9 cellular contexts compared by ENCODE assay signal in genomic region chr13:30429721-30430694, GRCh38. TPM values are rescaled to one million over a fixed set of nuclear protein-coding genes. Genes with fewer than 3 reads are reported as not detected.
A peak's percentile ranks its signal among the peaks of the same experiment; 100 is the strongest.
DNase-seq lines count a peak whose midpoint lies in the region; ATAC-seq lines count a peak whose summit lies in the region.
"Had no signal": no experiment of that assay in that cellular context is flagged by ENCODE, and none has a peak within 500 bp of the region (broad histone marks: within the 10 kb centered on the region; RNA-seq: fewer than 3 reads in every experiment).

No MANE protein-coding gene starts in this region.

- H3K9me3 Mint-ChIP-seq in activated T-cell treated with anti-CD3 and anti-CD28 coated beads, Interleukin-2, amount 50 U/mL, for 4 hours = no peaks in the 10 kb centered on the region

- no peak overlapping the region for H3K9ac ChIP-seq in BLaER1 treated with 17β-estradiol and CSF1 and Interleukin-3, amounts not matched to agents 10 nM and 100 nM

- no peaks in the 10 kb centered on the region for H4K20me1 ChIP-seq in BLaER1 treated with 17β-estradiol and CSF1 and Interleukin-3, amounts not matched to agents 10 nM and 100 nM

- DNase-seq in activated T-cell treated with anti-CD3 and anti-CD28 coated beads, Interleukin-2, amount 50 U/mL, for 4 hours = peak; percentile 17
- DNase-seq in kidney tubule cell (ENCODE audit: low spot score) (peak; percentile 92), OCI-M2 (lab: John Stamatoyannopoulos, UW; ENCODE audit: unreplicated experiment) (no peak), NCI-H526 (lab: John Stamatoyannopoulos, UW) (no peak)
- DNase-seq: heart right ventricle had no signal

- H3K4me1 Mint-ChIP-seq in activated T-cell treated with anti-CD3 and anti-CD28 coated beads, Interleukin-2, amount 50 U/mL, for 4 hours (ENCODE audit: low read depth) = peaks cover 29% of the 10 kb centered on the region

- peaks cover 21 to 28% (median 24%) of the 10 kb centered on the region in 10 experiments for H3K4me1 ChIP-seq in BLaER1 treated with 17β-estradiol and CSF1 and Interleukin-3, amounts not matched to agents 10 nM and 100 nM

- H3K36me3 ChIP-seq in BLaER1 treated with 17β-estradiol and CSF1 and Interleukin-3, amounts not matched to agents 10 nM and 100 nM = no peaks in the 10 kb centered on the region
- H3K36me3 ChIP-seq: heart right ventricle had no signal

- no peaks in the 10 kb centered on the region for H3K27me3 ChIP-seq in BLaER1 treated with 17β-estradiol and CSF1 and Interleukin-3, amounts not matched to agents 10 nM and 100 nM

- peak overlapping the region; percentile 5 to 73 (median 50); a peak in 21 of 22 replicates for H3K4me2 ChIP-seq in BLaER1 treated with 17β-estradiol and CSF1 and Interleukin-3, amounts not matched to agents 10 nM and 100 nM

- no peak overlapping the region for H3K4me3 ChIP-seq in BLaER1 treated with 17β-estradiol and CSF1 and Interleukin-3, amounts not matched to agents 10 nM and 100 nM
- H3K4me3 ChIP-seq: heart right ventricle had no signal

- H3K4me3 Mint-ChIP-seq in activated T-cell treated with anti-CD3 and anti-CD28 coated beads, Interleukin-2, amount 50 U/mL, for 4 hours = peak overlapping the region; percentile 69

- H3K36me3 Mint-ChIP-seq in activated T-cell treated with anti-CD3 and anti-CD28 coated beads, Interleukin-2, amount 50 U/mL, for 4 hours (ENCODE audit: insufficient read depth) = no peaks in the 10 kb centered on the region

- ATAC-seq in GM19043 (IDR thresholded peaks at IDR 0.05; ENCODE audit: low read depth, unreplicated experiment) = peak; percentile 62
- ATAC-seq in HG03457 (IDR thresholded peaks at IDR 0.05; ENCODE audit: unreplicated experiment) = peak; percentile 48
- ATAC-seq in activated T-cell treated with anti-CD3 and anti-CD28 coated beads, Interleukin-2, amount 50 U/mL, for 4 hours = peak; percentile 97
- no peak for ATAC-seq in GM21526 (IDR thresholded peaks at IDR 0.05; ENCODE audit: low FRiP score, unreplicated experiment)

- peak overlapping the region in 2 of 11 experiments; percentile 24 to 28; a peak in 3 of 22 replicates for H3K27ac ChIP-seq in BLaER1 treated with 17β-estradiol and CSF1 and Interleukin-3, amounts not matched to agents 10 nM and 100 nM
- H3K27ac ChIP-seq: heart right ventricle had no signal

- H3K9me3 ChIP-seq in BLaER1 treated with 17β-estradiol and CSF1 and Interleukin-3, amounts not matched to agents 10 nM and 100 nM (replicated peaks in 1 of 11) = peaks cover 0 to 12% (median 0%) of the 10 kb centered on the region in 11 experiments; a peak in 4 of 22 replicates
- H3K9me3 ChIP-seq: heart right ventricle had no signal

- no peaks in the 10 kb centered on the region for H3K27me3 Mint-ChIP-seq in activated T-cell treated with anti-CD3 and anti-CD28 coated beads, Interleukin-2, amount 50 U/mL, for 4 hours (ENCODE audit: low read depth)

RNA-seq across cellular contexts. Expression of gene UBE2L5, which starts 7.7 kb away (rescaled TPM):
- total RNA-seq in activated T-cell treated with anti-CD3 and anti-CD28 coated beads, Interleukin-2, amount 50 U/mL, for 4 hours = not detected

RNA-seq across cellular contexts. Expression of gene HMGB1, which starts 35.7 kb away (rescaled TPM):
- total RNA-seq in activated T-cell treated with anti-CD3 and anti-CD28 coated beads, Interleukin-2, amount 50 U/mL, for 4 hours = 100 to 1,000 TPM; 372 to 448 (median 435) TPM

Comparison
In these comparisons a context has a peak if more than half of its experiments do, and no peak if none do; other contexts are left out.
1. DNase-seq: peak in activated T-cell treated with anti-CD3 and anti-CD28 coated beads, Interleukin-2, amount 50 U/mL, for 4 hours (single experiment) and kidney tubule cell (single experiment); none in OCI-M2 (single experiment) and NCI-H526 (0 of 2).